In the genomic region with DNA sequence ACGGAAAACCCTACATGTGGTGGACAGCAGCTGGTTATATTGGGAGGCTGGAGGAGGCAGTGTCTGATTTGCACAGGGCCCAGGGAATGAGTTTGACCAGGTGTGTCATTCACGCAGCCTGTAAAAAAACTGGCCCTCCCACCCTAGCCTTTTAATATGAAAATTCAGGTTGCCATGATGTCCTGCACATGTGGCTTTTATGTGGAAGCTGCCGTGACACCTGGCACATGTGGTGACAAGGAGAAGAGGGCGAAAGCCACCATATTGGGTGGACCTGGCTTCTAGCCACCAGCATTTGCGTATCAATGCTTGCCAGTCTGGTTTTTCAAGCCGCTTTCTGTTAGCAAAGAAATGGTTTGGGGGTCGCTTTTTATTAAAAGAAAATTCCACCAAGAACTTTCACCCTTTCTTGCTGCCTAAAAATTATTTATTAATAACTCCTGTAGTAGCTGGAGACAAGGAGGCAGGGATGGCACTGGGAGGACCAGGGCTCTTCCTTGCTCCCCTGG, we compare ENCODE assay signal across 9 cellular contexts. TPM values are rescaled to one million over a fixed set of nuclear protein-coding genes. Genes with fewer than 3 reads are reported as not detected.
"Had no signal": no experiment of that assay in that cellular context is flagged by ENCODE, and none has a peak within 500 bp of the region (broad histone marks: within the 10 kb centered on the region; RNA-seq: fewer than 3 reads in every experiment).

No MANE protein-coding gene starts in this region.

- H3K27ac ChIP-seq: HL-60, KMS-11 had no signal

- H3K27ac Mint-ChIP-seq: IgD-negative memory B cell had no signal

- FAIRE-seq: HepG2, HTR-8/SVneo had no signal

- DNase-seq: KBM-7, KG1 had no signal

- H3K9ac ChIP-seq: KMS-11 had no signal

- H3K36me3 Mint-ChIP-seq: IgD-negative memory B cell had no signal

- H3K4me3 Mint-ChIP-seq: IgD-negative memory B cell had no signal

- H3K4me2 ChIP-seq: KMS-11 had no signal

- ATAC-seq: HepG2 had no signal

RNA-seq across cellular contexts. Expression of gene ZNF280B, which starts 43.4 kb away (rescaled TPM):
- total RNA-seq: HT-29 had no signal

RNA-seq across cellular contexts. Expression of gene ZNF280A, which starts 54.9 kb away (rescaled TPM):
- total RNA-seq: HT-29, IMR-90 had no signal
- polyA plus RNA-seq: IgD-negative memory B cell, IMR-90 had no signal
